1 cellular context compared by ENCODE assay signal in the genomic region with DNA sequence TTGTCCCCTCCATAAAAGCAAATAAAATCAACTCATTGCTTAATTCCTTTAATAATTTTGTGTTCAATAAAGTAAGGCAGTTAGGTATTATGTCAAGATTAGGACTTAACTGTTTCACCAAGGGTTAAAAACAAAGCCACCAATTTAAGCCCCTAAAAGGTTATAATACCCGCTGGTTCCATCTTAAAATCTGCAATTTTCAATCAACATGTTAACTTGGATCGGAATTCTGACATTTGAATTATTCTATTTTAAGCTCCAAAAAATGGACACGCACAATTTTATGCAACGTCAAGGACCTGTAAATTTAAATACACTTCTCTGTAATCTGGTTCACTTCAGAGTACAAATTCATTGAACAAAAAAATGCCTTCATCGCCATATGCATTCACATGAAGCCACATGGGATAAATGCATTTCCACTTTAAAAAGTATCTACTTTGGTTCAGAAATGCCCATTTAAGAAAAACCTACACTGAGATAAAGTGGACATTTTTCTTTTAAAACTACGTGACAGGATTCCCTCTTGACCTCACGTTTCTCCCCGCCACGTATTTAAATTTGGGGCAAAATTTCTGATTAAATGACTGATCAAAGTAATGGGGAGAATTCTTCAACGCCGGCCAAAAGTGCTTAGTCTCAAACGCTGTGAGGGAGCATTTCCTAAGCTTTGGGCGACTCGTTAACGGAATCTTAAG.
TF ChIP-seq lines count a peak whose summit lies in the region.

No MANE protein-coding gene starts in this region.

TF ChIP-seq in GM12878, 131 proteins besides CTCF, POLR2A, EP300 and RAD21:
- TF ChIP-seq, protein P1, sequence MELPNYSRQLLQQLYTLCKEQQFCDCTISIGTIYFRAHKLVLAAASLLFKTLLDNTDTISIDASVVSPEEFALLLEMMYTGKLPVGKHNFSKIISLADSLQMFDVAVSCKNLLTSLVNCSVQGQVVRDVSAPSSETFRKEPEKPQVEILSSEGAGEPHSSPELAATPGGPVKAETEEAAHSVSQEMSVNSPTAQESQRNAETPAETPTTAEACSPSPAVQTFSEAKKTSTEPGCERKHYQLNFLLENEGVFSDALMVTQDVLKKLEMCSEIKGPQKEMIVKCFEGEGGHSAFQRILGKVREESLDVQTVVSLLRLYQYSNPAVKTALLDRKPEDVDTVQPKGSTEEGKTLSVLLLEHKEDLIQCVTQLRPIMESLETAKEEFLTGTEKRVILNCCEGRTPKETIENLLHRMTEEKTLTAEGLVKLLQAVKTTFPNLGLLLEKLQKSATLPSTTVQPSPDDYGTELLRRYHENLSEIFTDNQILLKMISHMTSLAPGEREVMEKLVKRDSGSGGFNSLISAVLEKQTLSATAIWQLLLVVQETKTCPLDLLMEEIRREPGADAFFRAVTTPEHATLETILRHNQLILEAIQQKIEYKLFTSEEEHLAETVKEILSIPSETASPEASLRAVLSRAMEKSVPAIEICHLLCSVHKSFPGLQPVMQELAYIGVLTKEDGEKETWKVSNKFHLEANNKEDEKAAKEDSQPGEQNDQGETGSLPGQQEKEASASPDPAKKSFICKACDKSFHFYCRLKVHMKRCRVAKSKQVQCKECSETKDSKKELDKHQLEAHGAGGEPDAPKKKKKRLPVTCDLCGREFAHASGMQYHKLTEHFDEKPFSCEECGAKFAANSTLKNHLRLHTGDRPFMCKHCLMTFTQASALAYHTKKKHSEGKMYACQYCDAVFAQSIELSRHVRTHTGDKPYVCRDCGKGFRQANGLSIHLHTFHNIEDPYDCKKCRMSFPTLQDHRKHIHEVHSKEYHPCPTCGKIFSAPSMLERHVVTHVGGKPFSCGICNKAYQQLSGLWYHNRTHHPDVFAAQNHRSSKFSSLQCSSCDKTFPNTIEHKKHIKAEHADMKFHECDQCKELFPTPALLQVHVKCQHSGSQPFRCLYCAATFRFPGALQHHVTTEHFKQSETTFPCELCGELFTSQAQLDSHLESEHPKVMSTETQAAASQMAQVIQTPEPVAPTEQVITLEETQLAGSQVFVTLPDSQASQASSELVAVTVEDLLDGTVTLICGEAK (IDR thresholded peaks at IDR 0.05; ENCODE audit: borderline replicate concordance) = no peak
- TF ChIP-seq MEF2B (IDR thresholded peaks at IDR 0.05; ENCODE audit: partially characterized antibody, poor library complexity, severe bottlenecking) (peak; percentile 27), TCF7 (IDR thresholded peaks at IDR 0.05; ENCODE audit: borderline replicate concordance) (no peak), HDAC2 (IDR thresholded peaks at IDR 0.05) (no peak), PAX8 (IDR thresholded peaks at IDR 0.05) (0 out of 2 replicates have a peak, but pooled peaks have one; percentile 37), ZSCAN29 (IDR thresholded peaks at IDR 0.05) (no peak), RBBP5 (conservative IDR thresholded peaks at IDR 0.05) (no peak), MYB (IDR thresholded peaks at IDR 0.05; ENCODE audit: borderline replicate concordance, low read depth, low read length) (no peak), BHLHE40 (IDR thresholded peaks at IDR 0.05; ENCODE audit: borderline replicate concordance in 1 of 2, low read depth in 2 of 2, low read length in 1 of 2) (peak; percentile 42 to 48; a peak in 2 of 4 replicates), EGR1 (IDR thresholded peaks at IDR 0.05; ENCODE audit: borderline replicate concordance in 1 of 2, low read depth in 2 of 2, low read length in 2 of 2) (no peak), SRF (IDR thresholded peaks at IDR 0.05; ENCODE audit: low read depth in 2 of 2, low read length in 2 of 2) (no peak), RAD51 (IDR thresholded peaks at IDR 0.05) (peak; percentile 42; the same call in 1 of the 2 replicates), CHD1 (IDR thresholded peaks at IDR 0.05; ENCODE audit: low read depth, low read length) (0 out of 2 replicates have a peak, but pooled peaks have one; percentile 68)
- TF ChIP-seq, protein P2, sequence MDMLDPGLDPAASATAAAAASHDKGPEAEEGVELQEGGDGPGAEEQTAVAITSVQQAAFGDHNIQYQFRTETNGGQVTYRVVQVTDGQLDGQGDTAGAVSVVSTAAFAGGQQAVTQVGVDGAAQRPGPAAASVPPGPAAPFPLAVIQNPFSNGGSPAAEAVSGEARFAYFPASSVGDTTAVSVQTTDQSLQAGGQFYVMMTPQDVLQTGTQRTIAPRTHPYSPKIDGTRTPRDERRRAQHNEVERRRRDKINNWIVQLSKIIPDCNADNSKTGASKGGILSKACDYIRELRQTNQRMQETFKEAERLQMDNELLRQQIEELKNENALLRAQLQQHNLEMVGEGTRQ (IDR thresholded peaks at IDR 0.05; ENCODE audit: borderline replicate concordance, low read depth, low read length) = no peak
- TF ChIP-seq, protein P3, sequence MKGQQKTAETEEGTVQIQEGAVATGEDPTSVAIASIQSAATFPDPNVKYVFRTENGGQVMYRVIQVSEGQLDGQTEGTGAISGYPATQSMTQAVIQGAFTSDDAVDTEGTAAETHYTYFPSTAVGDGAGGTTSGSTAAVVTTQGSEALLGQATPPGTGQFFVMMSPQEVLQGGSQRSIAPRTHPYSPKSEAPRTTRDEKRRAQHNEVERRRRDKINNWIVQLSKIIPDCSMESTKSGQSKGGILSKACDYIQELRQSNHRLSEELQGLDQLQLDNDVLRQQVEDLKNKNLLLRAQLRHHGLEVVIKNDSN (IDR thresholded peaks at IDR 0.05; ENCODE audit: borderline replicate concordance, extremely low read length, insufficient read depth, low read depth, low read length) = no peak
- TF ChIP-seq, protein P4, sequence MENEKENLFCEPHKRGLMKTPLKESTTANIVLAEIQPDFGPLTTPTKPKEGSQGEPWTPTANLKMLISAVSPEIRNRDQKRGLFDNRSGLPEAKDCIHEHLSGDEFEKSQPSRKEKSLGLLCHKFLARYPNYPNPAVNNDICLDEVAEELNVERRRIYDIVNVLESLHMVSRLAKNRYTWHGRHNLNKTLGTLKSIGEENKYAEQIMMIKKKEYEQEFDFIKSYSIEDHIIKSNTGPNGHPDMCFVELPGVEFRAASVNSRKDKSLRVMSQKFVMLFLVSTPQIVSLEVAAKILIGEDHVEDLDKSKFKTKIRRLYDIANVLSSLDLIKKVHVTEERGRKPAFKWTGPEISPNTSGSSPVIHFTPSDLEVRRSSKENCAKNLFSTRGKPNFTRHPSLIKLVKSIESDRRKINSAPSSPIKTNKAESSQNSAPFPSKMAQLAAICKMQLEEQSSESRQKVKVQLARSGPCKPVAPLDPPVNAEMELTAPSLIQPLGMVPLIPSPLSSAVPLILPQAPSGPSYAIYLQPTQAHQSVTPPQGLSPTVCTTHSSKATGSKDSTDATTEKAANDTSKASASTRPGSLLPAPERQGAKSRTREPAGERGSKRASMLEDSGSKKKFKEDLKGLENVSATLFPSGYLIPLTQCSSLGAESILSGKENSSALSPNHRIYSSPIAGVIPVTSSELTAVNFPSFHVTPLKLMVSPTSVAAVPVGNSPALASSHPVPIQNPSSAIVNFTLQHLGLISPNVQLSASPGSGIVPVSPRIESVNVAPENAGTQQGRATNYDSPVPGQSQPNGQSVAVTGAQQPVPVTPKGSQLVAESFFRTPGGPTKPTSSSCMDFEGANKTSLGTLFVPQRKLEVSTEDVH (IDR thresholded peaks at IDR 0.05; ENCODE audit: low read depth, partially characterized antibody) = no peak
- TF ChIP-seq, protein P5, sequence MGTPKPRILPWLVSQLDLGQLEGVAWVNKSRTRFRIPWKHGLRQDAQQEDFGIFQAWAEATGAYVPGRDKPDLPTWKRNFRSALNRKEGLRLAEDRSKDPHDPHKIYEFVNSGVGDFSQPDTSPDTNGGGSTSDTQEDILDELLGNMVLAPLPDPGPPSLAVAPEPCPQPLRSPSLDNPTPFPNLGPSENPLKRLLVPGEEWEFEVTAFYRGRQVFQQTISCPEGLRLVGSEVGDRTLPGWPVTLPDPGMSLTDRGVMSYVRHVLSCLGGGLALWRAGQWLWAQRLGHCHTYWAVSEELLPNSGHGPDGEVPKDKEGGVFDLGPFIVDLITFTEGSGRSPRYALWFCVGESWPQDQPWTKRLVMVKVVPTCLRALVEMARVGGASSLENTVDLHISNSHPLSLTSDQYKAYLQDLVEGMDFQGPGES (IDR thresholded peaks at IDR 0.05) = no peak
- TF ChIP-seq, protein P6, sequence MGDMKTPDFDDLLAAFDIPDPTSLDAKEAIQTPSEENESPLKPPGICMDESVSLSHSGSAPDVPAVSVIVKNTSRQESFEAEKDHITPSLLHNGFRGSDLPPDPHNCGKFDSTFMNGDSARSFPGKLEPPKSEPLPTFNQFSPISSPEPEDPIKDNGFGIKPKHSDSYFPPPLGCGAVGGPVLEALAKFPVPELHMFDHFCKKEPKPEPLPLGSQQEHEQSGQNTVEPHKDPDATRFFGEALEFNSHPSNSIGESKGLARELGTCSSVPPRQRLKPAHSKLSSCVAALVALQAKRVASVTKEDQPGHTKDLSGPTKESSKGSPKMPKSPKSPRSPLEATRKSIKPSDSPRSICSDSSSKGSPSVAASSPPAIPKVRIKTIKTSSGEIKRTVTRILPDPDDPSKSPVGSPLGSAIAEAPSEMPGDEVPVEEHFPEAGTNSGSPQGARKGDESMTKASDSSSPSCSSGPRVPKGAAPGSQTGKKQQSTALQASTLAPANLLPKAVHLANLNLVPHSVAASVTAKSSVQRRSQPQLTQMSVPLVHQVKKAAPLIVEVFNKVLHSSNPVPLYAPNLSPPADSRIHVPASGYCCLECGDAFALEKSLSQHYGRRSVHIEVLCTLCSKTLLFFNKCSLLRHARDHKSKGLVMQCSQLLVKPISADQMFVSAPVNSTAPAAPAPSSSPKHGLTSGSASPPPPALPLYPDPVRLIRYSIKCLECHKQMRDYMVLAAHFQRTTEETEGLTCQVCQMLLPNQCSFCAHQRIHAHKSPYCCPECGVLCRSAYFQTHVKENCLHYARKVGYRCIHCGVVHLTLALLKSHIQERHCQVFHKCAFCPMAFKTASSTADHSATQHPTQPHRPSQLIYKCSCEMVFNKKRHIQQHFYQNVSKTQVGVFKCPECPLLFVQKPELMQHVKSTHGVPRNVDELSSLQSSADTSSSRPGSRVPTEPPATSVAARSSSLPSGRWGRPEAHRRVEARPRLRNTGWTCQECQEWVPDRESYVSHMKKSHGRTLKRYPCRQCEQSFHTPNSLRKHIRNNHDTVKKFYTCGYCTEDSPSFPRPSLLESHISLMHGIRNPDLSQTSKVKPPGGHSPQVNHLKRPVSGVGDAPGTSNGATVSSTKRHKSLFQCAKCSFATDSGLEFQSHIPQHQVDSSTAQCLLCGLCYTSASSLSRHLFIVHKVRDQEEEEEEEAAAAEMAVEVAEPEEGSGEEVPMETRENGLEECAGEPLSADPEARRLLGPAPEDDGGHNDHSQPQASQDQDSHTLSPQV (IDR thresholded peaks at IDR 0.05) = peak; percentile 16; the same call in 1 of the 2 replicates
- TF ChIP-seq, protein P7, sequence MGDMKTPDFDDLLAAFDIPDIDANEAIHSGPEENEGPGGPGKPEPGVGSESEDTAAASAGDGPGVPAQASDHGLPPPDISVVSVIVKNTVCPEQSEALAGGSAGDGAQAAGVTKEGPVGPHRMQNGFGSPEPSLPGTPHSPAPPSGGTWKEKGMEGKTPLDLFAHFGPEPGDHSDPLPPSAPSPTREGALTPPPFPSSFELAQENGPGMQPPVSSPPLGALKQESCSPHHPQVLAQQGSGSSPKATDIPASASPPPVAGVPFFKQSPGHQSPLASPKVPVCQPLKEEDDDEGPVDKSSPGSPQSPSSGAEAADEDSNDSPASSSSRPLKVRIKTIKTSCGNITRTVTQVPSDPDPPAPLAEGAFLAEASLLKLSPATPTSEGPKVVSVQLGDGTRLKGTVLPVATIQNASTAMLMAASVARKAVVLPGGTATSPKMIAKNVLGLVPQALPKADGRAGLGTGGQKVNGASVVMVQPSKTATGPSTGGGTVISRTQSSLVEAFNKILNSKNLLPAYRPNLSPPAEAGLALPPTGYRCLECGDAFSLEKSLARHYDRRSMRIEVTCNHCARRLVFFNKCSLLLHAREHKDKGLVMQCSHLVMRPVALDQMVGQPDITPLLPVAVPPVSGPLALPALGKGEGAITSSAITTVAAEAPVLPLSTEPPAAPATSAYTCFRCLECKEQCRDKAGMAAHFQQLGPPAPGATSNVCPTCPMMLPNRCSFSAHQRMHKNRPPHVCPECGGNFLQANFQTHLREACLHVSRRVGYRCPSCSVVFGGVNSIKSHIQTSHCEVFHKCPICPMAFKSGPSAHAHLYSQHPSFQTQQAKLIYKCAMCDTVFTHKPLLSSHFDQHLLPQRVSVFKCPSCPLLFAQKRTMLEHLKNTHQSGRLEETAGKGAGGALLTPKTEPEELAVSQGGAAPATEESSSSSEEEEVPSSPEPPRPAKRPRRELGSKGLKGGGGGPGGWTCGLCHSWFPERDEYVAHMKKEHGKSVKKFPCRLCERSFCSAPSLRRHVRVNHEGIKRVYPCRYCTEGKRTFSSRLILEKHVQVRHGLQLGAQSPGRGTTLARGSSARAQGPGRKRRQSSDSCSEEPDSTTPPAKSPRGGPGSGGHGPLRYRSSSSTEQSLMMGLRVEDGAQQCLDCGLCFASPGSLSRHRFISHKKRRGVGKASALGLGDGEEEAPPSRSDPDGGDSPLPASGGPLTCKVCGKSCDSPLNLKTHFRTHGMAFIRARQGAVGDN (IDR thresholded peaks at IDR 0.05) = peak; percentile 63; the same call in 1 of the 2 replicates
